ENCODE assay signal across 8 cellular contexts in genomic region chr16:30368122-30368791, GRCh38. TPM values are rescaled to one million over a fixed set of nuclear protein-coding genes. Genes with fewer than 3 reads are reported as not detected.
DNase-seq lines count a peak whose midpoint lies in the region; ATAC-seq and TF ChIP-seq lines count a peak whose summit lies in the region.

No MANE protein-coding gene starts in this region.

- peak overlapping the region; percentile 70 for H3K27ac Mint-ChIP-seq in HFFc6
- H3K27ac Mint-ChIP-seq in activated CD8-positive, alpha-beta T cell treated with anti-CD3 and anti-CD28 coated beads, Interleukin-2, amount 10 ng/mL, durations not matched to agents 7 days and 5 days: peak overlapping the region; percentile 85
- H3K27ac Mint-ChIP-seq in stimulated activated naive CD8-positive, alpha-beta T cell treated with anti-CD3 and anti-CD28 coated beads, Interleukin-15, amount 100 ng/mL, for 72 hours: peak overlapping the region; percentile 71 to 98

- peak overlapping the region; percentile 89 for H3K4me3 Mint-ChIP-seq in HFFc6
- peak overlapping the region; percentile 95 for H3K4me3 Mint-ChIP-seq in activated CD8-positive, alpha-beta T cell treated with anti-CD3 and anti-CD28 coated beads, Interleukin-2, amount 10 ng/mL, durations not matched to agents 7 days and 5 days
- H3K4me3 Mint-ChIP-seq in stimulated activated naive CD8-positive, alpha-beta T cell treated with anti-CD3 and anti-CD28 coated beads, Interleukin-15, amount 100 ng/mL, for 72 hours: peak overlapping the region; percentile 80 to 97

- no peak for ATAC-seq in activated CD8-positive, alpha-beta T cell treated with anti-CD3 and anti-CD28 coated beads, Interleukin-2, amount 10 ng/mL, durations not matched to agents 7 days and 5 days
- ATAC-seq in stimulated activated naive CD8-positive, alpha-beta T cell treated with anti-CD3 and anti-CD28 coated beads, Interleukin-15, amount 100 ng/mL, for 72 hours: no peak

- peaks cover 39% of the 10 kb centered on the region for H3K4me1 Mint-ChIP-seq in HFFc6 (ENCODE audit: low read depth)
- peaks cover 54% of the 10 kb centered on the region for H3K4me1 Mint-ChIP-seq in activated CD8-positive, alpha-beta T cell treated with anti-CD3 and anti-CD28 coated beads, Interleukin-2, amount 10 ng/mL, durations not matched to agents 7 days and 5 days (ENCODE audit: low read depth)
- H3K4me1 Mint-ChIP-seq in stimulated activated naive CD8-positive, alpha-beta T cell treated with anti-CD3 and anti-CD28 coated beads, Interleukin-15, amount 100 ng/mL, for 72 hours: peaks cover 54% of the 10 kb centered on the region

- peaks cover 21% of the 10 kb centered on the region for H3K36me3 Mint-ChIP-seq in HFFc6 (ENCODE audit: low read depth)
- H3K36me3 Mint-ChIP-seq in activated CD8-positive, alpha-beta T cell treated with anti-CD3 and anti-CD28 coated beads, Interleukin-2, amount 10 ng/mL, durations not matched to agents 7 days and 5 days (ENCODE audit: low read depth): peaks cover 46% of the 10 kb centered on the region

- DNase-seq in AG09309 (ENCODE audit: low read depth) (no peak), HFFc6 (peak; percentile 42), hepatic stellate cell (ENCODE audit: low spot score) (peak; percentile 66), erythroblast (lab: John Stamatoyannopoulos, UW) (no peak)
- no peak for DNase-seq in activated CD8-positive, alpha-beta T cell treated with anti-CD3 and anti-CD28 coated beads, Interleukin-2, amount 10 ng/mL, durations not matched to agents 7 days and 5 days
- no peak for DNase-seq in stimulated activated naive CD8-positive, alpha-beta T cell treated with anti-CD3 and anti-CD28 coated beads, Interleukin-15, amount 100 ng/mL, for 72 hours
- DNase-seq in stimulated activated naive CD4-positive, alpha-beta T cell (lab: John Stamatoyannopoulos, UW): no peak
- DNase-seq in activated CD4-positive, alpha-beta T cell treated with anti-CD3 and anti-CD28 coated beads for 4 hours: no peak

- POLR2A ChIA-PET in activated CD8-positive, alpha-beta T cell treated with anti-CD3 and anti-CD28 coated beads, Interleukin-2, amount 10 ng/mL, durations not matched to agents 7 days and 5 days (lab: Charles Lee): interaction anchor here (1.5 to 1.9 kb wide), 3 partner anchors 10 to 39 kb away, joined by 3 to 6 read pairs (median 4); partner anchors contain the start of genes SEPTIN1 and ZNF771

- H3K27me3 Mint-ChIP-seq in HFFc6 (ENCODE audit: insufficient read depth): peaks cover 9% of the 10 kb centered on the region; the same call in 1 of the 2 replicates
- H3K27me3 Mint-ChIP-seq in activated CD8-positive, alpha-beta T cell treated with anti-CD3 and anti-CD28 coated beads, Interleukin-2, amount 10 ng/mL, durations not matched to agents 7 days and 5 days (ENCODE audit: low read depth): no peaks in the 10 kb centered on the region
- H3K27me3 Mint-ChIP-seq in stimulated activated naive CD8-positive, alpha-beta T cell treated with anti-CD3 and anti-CD28 coated beads, Interleukin-15, amount 100 ng/mL, for 72 hours: no peaks in the 10 kb centered on the region

- H3K4me3 ChIP-seq in AG09309 (ENCODE audit: control insufficient read depth, low read depth, low read length): peak overlapping the region; percentile 86

- CTCF ChIA-PET in activated CD8-positive, alpha-beta T cell treated with anti-CD3 and anti-CD28 coated beads, Interleukin-2, amount 10 ng/mL, durations not matched to agents 7 days and 5 days (lab: Charles Lee): interaction anchor here (1.4 to 2.6 kb wide), 6 partner anchors 10 to 41 kb away, joined by 4 to 16 read pairs (median 9); partner anchors contain the start of genes SEPTIN1, ZNF48 and ZNF771

- TF ChIP-seq POLR2A in erythroblast (IDR thresholded peaks at IDR 0.05; ENCODE audit: low read length): no peak

- no peaks in the 10 kb centered on the region for H3K9me3 Mint-ChIP-seq in HFFc6
- H3K9me3 Mint-ChIP-seq in activated CD8-positive, alpha-beta T cell treated with anti-CD3 and anti-CD28 coated beads, Interleukin-2, amount 10 ng/mL, durations not matched to agents 7 days and 5 days (ENCODE audit: insufficient read depth): no peaks in the 10 kb centered on the region
- no peaks in the 10 kb centered on the region for H3K9me3 Mint-ChIP-seq in stimulated activated naive CD8-positive, alpha-beta T cell treated with anti-CD3 and anti-CD28 coated beads, Interleukin-15, amount 100 ng/mL, for 72 hours

- TF ChIP-seq CTCF in AG09309 (IDR thresholded peaks at IDR 0.05; ENCODE audit: control insufficient read depth, insufficient read depth, low read depth, low read length, missing control alignments) (no peak), HFFc6 (IDR thresholded peaks at IDR 0.05) (no peak)

RNA-seq across cellular contexts. Expression of gene TBC1D10B, which starts 2.0 kb away (rescaled TPM):
- 10 to 100 TPM; 44.6 to 51.6 (median 46.3) TPM for total RNA-seq in HFFc6 (2021; fragmentation: NEBNext Ultra II Directional; extraction: Animal tissue kit (Norgen Biotek cat#: 25700))
- 10 to 100 TPM; 75.4 to 75.7 TPM for total RNA-seq in activated CD8-positive, alpha-beta T cell treated with anti-CD3 and anti-CD28 coated beads, Interleukin-2, amount 10 ng/mL, durations not matched to agents 7 days and 5 days

RNA-seq across cellular contexts. Expression of gene MYL11, which starts 6.3 kb away (rescaled TPM):
- total RNA-seq in HFFc6 (2021; fragmentation: NEBNext Ultra II Directional; extraction: Animal tissue kit (Norgen Biotek cat#: 25700)): 1 to 10 TPM in 1 of 6 experiments, under 1 TPM in 2, not detected in 3; 0.77 to 1.2 (median 0.82) TPM
- total RNA-seq in activated CD8-positive, alpha-beta T cell treated with anti-CD3 and anti-CD28 coated beads, Interleukin-2, amount 10 ng/mL, durations not matched to agents 7 days and 5 days: 1 to 10 TPM in 1 of 2 experiments, not detected in 1; 1.3 TPM

RNA-seq across cellular contexts. Expression of gene CD2BP2, which starts 13.1 kb away (rescaled TPM):
- 10 to 100 TPM; 76.2 to 91.0 (median 80.4) TPM for total RNA-seq in HFFc6 (2021; fragmentation: NEBNext Ultra II Directional; extraction: Animal tissue kit (Norgen Biotek cat#: 25700))
- total RNA-seq in activated CD8-positive, alpha-beta T cell treated with anti-CD3 and anti-CD28 coated beads, Interleukin-2, amount 10 ng/mL, durations not matched to agents 7 days and 5 days: 10 to 100 TPM; 62.7 to 67.5 TPM

RNA-seq across cellular contexts. Expression of gene SEPTIN1, which starts 14.1 kb away (rescaled TPM):
- 1 to 10 TPM; 1.5 to 2.8 (median 1.8) TPM for total RNA-seq in HFFc6 (2021; fragmentation: NEBNext Ultra II Directional; extraction: Animal tissue kit (Norgen Biotek cat#: 25700))
- total RNA-seq in activated CD8-positive, alpha-beta T cell treated with anti-CD3 and anti-CD28 coated beads, Interleukin-2, amount 10 ng/mL, durations not matched to agents 7 days and 5 days: 100 to 1,000 TPM; 321 to 342 TPM

RNA-seq across cellular contexts. Expression of gene ZNF48, which starts 27.0 kb away (rescaled TPM):
- total RNA-seq in HFFc6 (2021; fragmentation: NEBNext Ultra II Directional; extraction: Animal tissue kit (Norgen Biotek cat#: 25700)): 1 to 10 TPM; 5.3 to 7.9 (median 6.1) TPM
- total RNA-seq in activated CD8-positive, alpha-beta T cell treated with anti-CD3 and anti-CD28 coated beads, Interleukin-2, amount 10 ng/mL, durations not matched to agents 7 days and 5 days: 10 to 100 TPM; 13.5 to 13.8 TPM

Comparison
In these comparisons a context has a peak if more than half of its experiments do, and no peak if none do; other contexts are left out.
1. DNase-seq: peak in HFFc6 (single experiment) and hepatic stellate cell (single experiment); none in AG09309 (single experiment), activated CD8-positive, alpha-beta T cell treated with anti-CD3 and anti-CD28 coated beads, Interleukin-2, amount 10 ng/mL, durations not matched to agents 7 days and 5 days (single experiment), stimulated activated naive CD8-positive, alpha-beta T cell treated with anti-CD3 and anti-CD28 coated beads, Interleukin-15, amount 100 ng/mL, for 72 hours (0 of 2), erythroblast (0 of 2), stimulated activated naive CD4-positive, alpha-beta T cell (0 of 6) and activated CD4-positive, alpha-beta T cell treated with anti-CD3 and anti-CD28 coated beads for 4 hours (0 of 2).
2. Peak in every context shown above with its lines, with median percentiles within 50 percentile points of each other: H3K27ac Mint-ChIP-seq and H3K4me3 Mint-ChIP-seq.